ENCODE assay signal across 13 cellular contexts in genomic region chr19:7540761-7541480, GRCh38. TPM values are rescaled to one million over a fixed set of nuclear protein-coding genes. Genes with fewer than 3 reads are reported as not detected.
A peak's percentile ranks its signal among the peaks of the same experiment; 100 is the strongest.
DNase-seq lines count a peak whose midpoint lies in the region; ATAC-seq, FAIRE-seq and TF ChIP-seq lines count a peak whose summit lies in the region.
"Had no signal": no experiment of that assay in that cellular context is flagged by ENCODE, and none has a peak within 500 bp of the region (broad histone marks: within the 10 kb centered on the region; RNA-seq: fewer than 3 reads in every experiment).

No MANE protein-coding gene starts in this region.

- H3K9ac ChIP-seq in endothelial cell of umbilical vein (replicated peaks; ENCODE audit: extremely low read depth, insufficient read depth, low read length): no peak overlapping the region

- no peak overlapping the region for H3K4me3 ChIP-seq in endothelial cell of umbilical vein (replicated peaks in 1 of 3; ENCODE audit: insufficient read depth in 1 of 3, low read depth in 1 of 3, low read length in 3 of 3)

- peaks cover 5% of the 10 kb centered on the region for H3K4me1 ChIP-seq in endothelial cell of umbilical vein (ENCODE audit: control insufficient read depth, extremely low read depth, insufficient read depth, low read length)

- no TSS peak for BruUV-seq in endothelial cell of umbilical vein (replicated peaks; lab: Mats Ljungman, UMichigan)

- H3K9me1 ChIP-seq in endothelial cell of umbilical vein (replicated peaks; ENCODE audit: control insufficient read depth, extremely low read depth, insufficient read depth, low read length): no peaks in the 10 kb centered on the region

- H4K20me1 ChIP-seq in endothelial cell of umbilical vein (replicated peaks; ENCODE audit: control insufficient read depth, extremely low read depth, insufficient read depth, low read length): no peaks in the 10 kb centered on the region

- dilution Hi-C loops in endothelial cell of umbilical vein (cut with MboI; ENCODE audit: extremely low pct_ligation_motif_present, low sequenced_read_pairs): no loop called here

- POLR2A ChIA-PET in RWPE1 (lab: Yijun Ruan, JAX; ENCODE audit: low non-redundant PET): no interaction called here
- POLR2A ChIA-PET in endothelial cell of umbilical vein (lab: Charles Lee): no interaction called here

- intact Hi-C loops in endothelial cell of umbilical vein (cut with micrococcal nuclease): no loop called here

- H3K27ac ChIP-seq in RWPE1 (no peak overlapping the region), endothelial cell of umbilical vein (ENCODE audit: insufficient read depth, low read depth, low read length) (no peak overlapping the region)

- no peak for DNase-seq in activated CD4-positive, CD25-positive, alpha-beta regulatory T cell treated with anti-CD3 and anti-CD28 coated beads, Interleukin-2, amount 50 U/mL, for 72 hours
- peak; percentile 54 for DNase-seq in RWPE1 (ENCODE audit: low spot score)
- DNase-seq in endothelial cell of umbilical vein (ENCODE audit: low read depth, low spot score): peak; percentile 25
- peak; percentile 41 for DNase-seq in stimulated activated CD4-positive, alpha-beta T cell treated with anti-CD3 and anti-CD28 coated beads, Interleukin-4, amount 100 ng/mL, for 24 hours
- DNase-seq in NCI-H2171 treated with DMSO at 0.1 percent for 48 hours (lab: John Stamatoyannopoulos, UW): no peak
- DNase-seq in middle frontal gyrus (ENCODE audit: extremely low spot score, low spot score): no peak
- DNase-seq: amniotic stem cell, midbrain, T-helper 9 cell, trophoblast cell had no signal

- CTCF ChIA-PET in RWPE1 (lab: Yijun Ruan, JAX): interaction anchor here (0.6 kb wide), 1 partner anchor 19 kb away, joined by 3 read pairs; no protein-coding TSS in a partner anchor
- CTCF ChIA-PET in endothelial cell of umbilical vein (lab: Charles Lee): interaction anchor here (0.7 to 0.9 kb wide), 2 partner anchors 28 to 258 kb away, joined by 3 read pairs; no protein-coding TSS in a partner anchor

- H3K4me2 ChIP-seq in endothelial cell of umbilical vein (ENCODE audit: insufficient read depth, low read length): no peak overlapping the region

- no peaks in the 10 kb centered on the region for H3K79me2 ChIP-seq in endothelial cell of umbilical vein (ENCODE audit: control insufficient read depth, insufficient read depth, low read length)

- H2AFZ ChIP-seq in endothelial cell of umbilical vein (ENCODE audit: low read depth, low read length): no peak overlapping the region

- H3K27me3 ChIP-seq in endothelial cell of umbilical vein (ENCODE audit: control insufficient read depth in 2 of 2, insufficient read depth in 2 of 2, low read length in 2 of 2): no peaks in the 10 kb centered on the region

- FAIRE-seq in endothelial cell of umbilical vein (lab: Jason Lieb, UNC): peak; percentile 84
- FAIRE-seq: GM19239 had no signal

- H3K9me3 ChIP-seq in endothelial cell of umbilical vein (replicated peaks; ENCODE audit: control insufficient read depth, insufficient read depth, low read length): no peaks in the 10 kb centered on the region

- peak; percentile 47 to 51 for ATAC-seq in activated CD4-positive, CD25-positive, alpha-beta regulatory T cell treated with anti-CD3 and anti-CD28 coated beads, Interleukin-2, amount 50 U/mL, for 24 hours
- no peak for ATAC-seq in GM18858 (IDR thresholded peaks at IDR 0.05; ENCODE audit: unreplicated experiment)

- peaks cover 9 to 30% of the 10 kb centered on the region in 2 experiments for H3K36me3 ChIP-seq in endothelial cell of umbilical vein (ENCODE audit: control insufficient read depth in 2 of 2, extremely low read depth in 1 of 2, insufficient read depth in 2 of 2, low read length in 2 of 2)

- no peak for TF ChIP-seq POLR2A in endothelial cell of umbilical vein (IDR thresholded peaks at IDR 0.05; ENCODE audit: low read depth, low read length)

- no peak for TF ChIP-seq CTCF in RWPE1 (conservative IDR thresholded peaks at IDR 0.05; ENCODE audit: low read depth)
- no peak for TF ChIP-seq CTCF in endothelial cell of umbilical vein (IDR thresholded peaks at IDR 0.05; ENCODE audit: extremely low read depth in 1 of 2, insufficient read depth in 1 of 2, low read depth in 1 of 2, low read length in 2 of 2)

TF ChIP-seq in endothelial cell of umbilical vein, 7 proteins besides CTCF, POLR2A, EP300 and RAD21:
- TF ChIP-seq GATA2 (IDR thresholded peaks at IDR 0.05; ENCODE audit: insufficient read depth, insufficient read length, low read depth, low read length) (no peak), JUN (IDR thresholded peaks at IDR 0.05; ENCODE audit: borderline replicate concordance, insufficient read depth, insufficient read length, low read depth) (no peak), EZH2 (IDR thresholded peaks at IDR 0.05; ENCODE audit: borderline replicate concordance, low read depth, low read length, severe bottlenecking) (no peak), POLR2AphosphoS5 (IDR thresholded peaks at IDR 0.05; ENCODE audit: insufficient read depth, low read depth, low read length) (no peak), FOS (IDR thresholded peaks at IDR 0.05; ENCODE audit: borderline replicate concordance, insufficient read depth, low read length) (no peak), MYC (IDR thresholded peaks at IDR 0.05; ENCODE audit: low read depth, low read length) (no peak), MAX (IDR thresholded peaks at IDR 0.05; ENCODE audit: insufficient read depth, insufficient read length) (no peak)

RNA-seq across cellular contexts. Expression of gene PNPLA6, which starts 5.4 kb away (rescaled TPM):
- 163 and 164 TPM in 2 replicates for total RNA-seq in endothelial cell of umbilical vein
- 106 and 117 TPM in 2 replicates for polyA plus RNA-seq in endothelial cell of umbilical vein
- 52.1 and 73.6 TPM in 2 replicates for polyA plus RNA-seq in endothelial cell of umbilical vein (2011; cell fraction: cytosol; rRNA removed)
- polyA plus RNA-seq in endothelial cell of umbilical vein (2011; cell fraction: nucleus; rRNA removed): 201 and 245 TPM in 2 replicates
- 88.8 and 135 TPM in 2 replicates for polyA plus RNA-seq in endothelial cell of umbilical vein (2012)
- polyA minus RNA-seq in endothelial cell of umbilical vein: 88.0 and 107 TPM in 2 replicates
- polyA minus RNA-seq in endothelial cell of umbilical vein (2011; cell fraction: cytosol; rRNA and poly(A)+ RNA removed): 38.6 TPM
- 62.7 and 125 TPM in 2 replicates for polyA minus RNA-seq in endothelial cell of umbilical vein (2011; cell fraction: nucleus; rRNA and poly(A)+ RNA removed)

RNA-seq across cellular contexts. Expression of gene MCOLN1, which starts 18.5 kb away (rescaled TPM):
- total RNA-seq in endothelial cell of umbilical vein: 23.0 and 26.9 TPM in 2 replicates
- 60.9 and 84.6 TPM in 2 replicates for polyA plus RNA-seq in endothelial cell of umbilical vein
- 22.8 and 29.4 TPM in 2 replicates for polyA plus RNA-seq in endothelial cell of umbilical vein (2011; cell fraction: cytosol; rRNA removed)
- polyA plus RNA-seq in endothelial cell of umbilical vein (2011; cell fraction: nucleus; rRNA removed): 67.0 and 81.1 TPM in 2 replicates
- 24.1 and 24.6 TPM in 2 replicates for polyA plus RNA-seq in endothelial cell of umbilical vein (2012)
- 40.6 and 63.5 TPM in 2 replicates for polyA minus RNA-seq in endothelial cell of umbilical vein
- 19.8 TPM for polyA minus RNA-seq in endothelial cell of umbilical vein (2011; cell fraction: cytosol; rRNA and poly(A)+ RNA removed)
- polyA minus RNA-seq in endothelial cell of umbilical vein (2011; cell fraction: nucleus; rRNA and poly(A)+ RNA removed): 20.9 and 21.5 TPM in 2 replicates

RNA-seq across cellular contexts. Expression of gene ZNF358, which starts 25.0 kb away (rescaled TPM):
- 51.2 and 52.1 TPM in 2 replicates for total RNA-seq in endothelial cell of umbilical vein
- polyA plus RNA-seq in endothelial cell of umbilical vein: 83.2 and 90.6 TPM in 2 replicates
- 49.9 and 66.1 TPM in 2 replicates for polyA plus RNA-seq in endothelial cell of umbilical vein (2011; cell fraction: cytosol; rRNA removed)
- polyA plus RNA-seq in endothelial cell of umbilical vein (2011; cell fraction: nucleus; rRNA removed): 19.7 and 22.3 TPM in 2 replicates
- 41.0 and 45.0 TPM in 2 replicates for polyA plus RNA-seq in endothelial cell of umbilical vein (2012)
- polyA minus RNA-seq in endothelial cell of umbilical vein: 20.9 and 27.3 TPM in 2 replicates
- polyA minus RNA-seq in endothelial cell of umbilical vein (2011; cell fraction: cytosol; rRNA and poly(A)+ RNA removed): 18.3 TPM
- 7.5 and 12.5 TPM in 2 replicates for polyA minus RNA-seq in endothelial cell of umbilical vein (2011; cell fraction: nucleus; rRNA and poly(A)+ RNA removed)

RNA-seq across cellular contexts. Expression of gene PEX11G, which starts 52.1 kb away (rescaled TPM):
- 1.3 and 1.6 TPM in 2 replicates for total RNA-seq in endothelial cell of umbilical vein
- 1.9 and 2.4 TPM in 2 replicates for polyA plus RNA-seq in endothelial cell of umbilical vein
- polyA plus RNA-seq in endothelial cell of umbilical vein (2011; cell fraction: cytosol; rRNA removed): 1.0 and 1.8 TPM in 2 replicates
- 0.40 and 0.59 TPM in 2 replicates for polyA plus RNA-seq in endothelial cell of umbilical vein (2011; cell fraction: nucleus; rRNA removed)
- polyA plus RNA-seq in endothelial cell of umbilical vein (2012): 0.59 and 1.5 TPM in 2 replicates
- polyA minus RNA-seq in endothelial cell of umbilical vein: 0.44 and 1.5 TPM in 2 replicates
- 1.2 TPM for polyA minus RNA-seq in endothelial cell of umbilical vein (2011; cell fraction: cytosol; rRNA and poly(A)+ RNA removed)
- not detected in 2 replicates for polyA minus RNA-seq in endothelial cell of umbilical vein (2011; cell fraction: nucleus; rRNA and poly(A)+ RNA removed)

RNA-seq across cellular contexts. Expression of gene CAMSAP3, which starts 54.7 kb away (rescaled TPM):
- 0.16 and 0.22 TPM in 2 replicates for total RNA-seq in endothelial cell of umbilical vein
- 0.11 TPM in 2 replicates for polyA plus RNA-seq in endothelial cell of umbilical vein
- polyA plus RNA-seq in endothelial cell of umbilical vein (2011; cell fraction: cytosol; rRNA removed): 0.04 TPM in 2 replicates
- 0.07 and 0.18 TPM in 2 replicates for polyA plus RNA-seq in endothelial cell of umbilical vein (2011; cell fraction: nucleus; rRNA removed)
- polyA plus RNA-seq in endothelial cell of umbilical vein (2012): 0.29 TPM in 1 of 2 replicates, not detected in the other
- not detected in 2 replicates for polyA minus RNA-seq in endothelial cell of umbilical vein
- polyA minus RNA-seq in endothelial cell of umbilical vein (2011; cell fraction: cytosol; rRNA and poly(A)+ RNA removed): 3.3 TPM
- polyA minus RNA-seq in endothelial cell of umbilical vein (2011; cell fraction: nucleus; rRNA and poly(A)+ RNA removed): not detected in 2 replicates

Comparison
In these comparisons a context has a peak if more than half of its experiments do, and no peak if none do; other contexts are left out.
1. DNase-seq: peak in RWPE1 (single experiment), endothelial cell of umbilical vein (single experiment) and stimulated activated CD4-positive, alpha-beta T cell treated with anti-CD3 and anti-CD28 coated beads, Interleukin-4, amount 100 ng/mL, for 24 hours (single experiment); none in activated CD4-positive, CD25-positive, alpha-beta regulatory T cell treated with anti-CD3 and anti-CD28 coated beads, Interleukin-2, amount 50 U/mL, for 72 hours (single experiment), NCI-H2171 treated with DMSO at 0.1 percent for 48 hours (single experiment) and middle frontal gyrus (single experiment).